1 cellular context compared by ENCODE assay signal in the genomic region with DNA sequence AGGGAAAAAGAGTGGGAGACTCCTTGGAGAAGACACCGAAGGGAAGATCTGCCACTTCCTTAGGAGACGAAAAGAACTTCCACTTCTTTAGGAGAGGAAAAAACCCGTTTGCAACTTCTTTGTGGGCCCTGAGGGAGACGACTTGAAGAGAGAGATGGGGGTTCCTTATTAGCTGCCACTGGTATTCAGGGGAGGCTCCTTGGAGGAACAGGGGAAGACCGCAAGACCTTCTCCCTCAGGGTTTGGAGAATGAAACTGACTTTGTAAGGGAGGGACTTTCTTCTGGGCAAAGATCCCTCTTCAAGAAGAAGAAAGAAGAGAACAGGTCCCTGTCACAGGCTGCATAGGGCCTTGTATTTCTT.
TF ChIP-seq lines count a peak whose summit lies in the region.

No MANE protein-coding gene starts in this region.

TF ChIP-seq in SK-N-SH, 30 proteins besides CTCF, POLR2A, EP300 and RAD21 (continued from another document):
- TF ChIP-seq, protein P1, sequence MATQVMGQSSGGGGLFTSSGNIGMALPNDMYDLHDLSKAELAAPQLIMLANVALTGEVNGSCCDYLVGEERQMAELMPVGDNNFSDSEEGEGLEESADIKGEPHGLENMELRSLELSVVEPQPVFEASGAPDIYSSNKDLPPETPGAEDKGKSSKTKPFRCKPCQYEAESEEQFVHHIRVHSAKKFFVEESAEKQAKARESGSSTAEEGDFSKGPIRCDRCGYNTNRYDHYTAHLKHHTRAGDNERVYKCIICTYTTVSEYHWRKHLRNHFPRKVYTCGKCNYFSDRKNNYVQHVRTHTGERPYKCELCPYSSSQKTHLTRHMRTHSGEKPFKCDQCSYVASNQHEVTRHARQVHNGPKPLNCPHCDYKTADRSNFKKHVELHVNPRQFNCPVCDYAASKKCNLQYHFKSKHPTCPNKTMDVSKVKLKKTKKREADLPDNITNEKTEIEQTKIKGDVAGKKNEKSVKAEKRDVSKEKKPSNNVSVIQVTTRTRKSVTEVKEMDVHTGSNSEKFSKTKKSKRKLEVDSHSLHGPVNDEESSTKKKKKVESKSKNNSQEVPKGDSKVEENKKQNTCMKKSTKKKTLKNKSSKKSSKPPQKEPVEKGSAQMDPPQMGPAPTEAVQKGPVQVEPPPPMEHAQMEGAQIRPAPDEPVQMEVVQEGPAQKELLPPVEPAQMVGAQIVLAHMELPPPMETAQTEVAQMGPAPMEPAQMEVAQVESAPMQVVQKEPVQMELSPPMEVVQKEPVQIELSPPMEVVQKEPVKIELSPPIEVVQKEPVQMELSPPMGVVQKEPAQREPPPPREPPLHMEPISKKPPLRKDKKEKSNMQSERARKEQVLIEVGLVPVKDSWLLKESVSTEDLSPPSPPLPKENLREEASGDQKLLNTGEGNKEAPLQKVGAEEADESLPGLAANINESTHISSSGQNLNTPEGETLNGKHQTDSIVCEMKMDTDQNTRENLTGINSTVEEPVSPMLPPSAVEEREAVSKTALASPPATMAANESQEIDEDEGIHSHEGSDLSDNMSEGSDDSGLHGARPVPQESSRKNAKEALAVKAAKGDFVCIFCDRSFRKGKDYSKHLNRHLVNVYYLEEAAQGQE (IDR thresholded peaks at IDR 0.05; ENCODE audit: low read depth, low read length), result no peak
- TF ChIP-seq NRF1 (IDR thresholded peaks at IDR 0.05; ENCODE audit: low read depth, low read length) (no peak), ELF1 (IDR thresholded peaks at IDR 0.05) (no peak), GATA2 (CRISPR knock-in tag; IDR thresholded peaks at IDR 0.05) (no peak), SIN3A (IDR thresholded peaks at IDR 0.05; ENCODE audit: borderline replicate concordance, low read depth, low read length) (no peak)
- TF ChIP-seq, protein P2, sequence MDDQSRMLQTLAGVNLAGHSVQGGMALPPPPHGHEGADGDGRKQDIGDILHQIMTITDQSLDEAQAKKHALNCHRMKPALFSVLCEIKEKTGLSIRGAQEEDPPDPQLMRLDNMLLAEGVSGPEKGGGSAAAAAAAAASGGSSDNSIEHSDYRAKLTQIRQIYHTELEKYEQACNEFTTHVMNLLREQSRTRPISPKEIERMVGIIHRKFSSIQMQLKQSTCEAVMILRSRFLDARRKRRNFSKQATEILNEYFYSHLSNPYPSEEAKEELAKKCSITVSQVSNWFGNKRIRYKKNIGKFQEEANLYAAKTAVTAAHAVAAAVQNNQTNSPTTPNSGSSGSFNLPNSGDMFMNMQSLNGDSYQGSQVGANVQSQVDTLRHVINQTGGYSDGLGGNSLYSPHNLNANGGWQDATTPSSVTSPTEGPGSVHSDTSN (IDR thresholded peaks at IDR 0.05), result no peak
